ENCODE assay signal across 15 cellular contexts in the genomic region with DNA sequence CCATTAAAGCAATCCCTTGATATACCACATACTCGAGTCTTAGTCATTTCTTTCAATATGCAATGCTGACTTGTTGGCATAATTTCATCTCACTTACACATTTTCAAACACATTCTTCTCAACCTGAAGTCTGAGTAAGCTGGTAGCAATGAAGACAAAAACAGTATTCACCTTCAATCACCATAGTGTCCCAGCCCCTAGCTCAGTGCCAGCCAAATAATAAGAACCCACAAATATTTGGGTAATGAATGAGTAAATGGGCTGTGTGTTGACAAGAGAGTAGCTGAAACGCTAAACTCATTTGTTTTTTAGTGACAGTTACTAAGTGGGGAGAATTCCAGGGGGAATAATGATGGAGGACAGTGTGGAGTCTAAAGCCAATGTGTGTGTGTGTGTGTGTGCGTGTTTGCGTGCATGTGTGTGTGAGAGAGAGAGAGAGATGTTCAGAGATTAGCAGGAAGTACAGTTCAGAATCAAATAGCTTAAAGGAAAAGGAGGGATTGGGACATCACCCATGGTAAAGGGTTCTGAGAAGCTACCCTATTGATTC.
A peak's percentile ranks its signal among the peaks of the same experiment; 100 is the strongest.
DNase-seq lines count a peak whose midpoint lies in the region; ATAC-seq and TF ChIP-seq lines count a peak whose summit lies in the region.
"Had no signal": no experiment of that assay in that cellular context is flagged by ENCODE, and none has a peak within 500 bp of the region (broad histone marks: within the 10 kb centered on the region; RNA-seq: fewer than 3 reads in every experiment).

No MANE protein-coding gene starts in this region.

- peak; percentile 98 for DNase-seq in A172 (ENCODE audit: low spot score)
- DNase-seq in H4 (ENCODE audit: low spot score): peak; percentile 67
- peak; percentile 61 for DNase-seq in SW480 (ENCODE audit: low spot score)
- peak; percentile 95 for DNase-seq in fibroblast of the aortic adventitia (ENCODE audit: low read depth)
- no peak for DNase-seq in NCI-H82 treated with DMSO at 0.1 percent for 48 hours (lab: John Stamatoyannopoulos, UW; ENCODE audit: unreplicated experiment)
- DNase-seq in DMS53 (lab: John Stamatoyannopoulos, UW): no peak
- DNase-seq: midbrain, NCI-H1694 had no signal

- no peak for TF ChIP-seq CTCF in fibroblast of the aortic adventitia (IDR thresholded peaks at IDR 0.05; ENCODE audit: insufficient read depth, low read length)

- no peak for ATAC-seq in GM18868 (IDR thresholded peaks at IDR 0.05; ENCODE audit: unreplicated experiment)
- ATAC-seq in GM21723 (IDR thresholded peaks at IDR 0.05; ENCODE audit: unreplicated experiment): no peak
- ATAC-seq: GM12878, sciatic nerve had no signal

- no peak overlapping the region for H3K4me3 ChIP-seq in fibroblast of the aortic adventitia (ENCODE audit: low read depth, low read length)
- H3K4me3 ChIP-seq: BLaER1, coronary artery, GM12878, vagina had no signal

Comparison
In these comparisons a context has a peak if more than half of its experiments do, and no peak if none do; other contexts are left out.
1. DNase-seq: peak in A172 (single experiment), H4 (single experiment), SW480 (single experiment) and fibroblast of the aortic adventitia (single experiment); none in NCI-H82 treated with DMSO at 0.1 percent for 48 hours (single experiment) and DMS53 (single experiment).